In genomic region chr19:14048439-14049153, GRCh38 we compare ENCODE assay signal across 9 cellular contexts. TPM values are rescaled to one million over a fixed set of nuclear protein-coding genes. Genes with fewer than 3 reads are reported as not detected.
DNase-seq lines count a peak whose midpoint lies in the region; ATAC-seq, FAIRE-seq and TF ChIP-seq lines count a peak whose summit lies in the region.
"Had no signal": no experiment of that assay in that cellular context is flagged by ENCODE, and none has a peak within 500 bp of the region (broad histone marks: within the 10 kb centered on the region; RNA-seq: fewer than 3 reads in every experiment).

No MANE protein-coding gene starts in this region.

- ATAC-seq in heart left ventricle (peak in 3 of 4 donors; percentile 59 to 68 (median 66)), GM18520 (IDR thresholded peaks at IDR 0.05; ENCODE audit: unreplicated experiment) (no peak), GM21360 (IDR thresholded peaks at IDR 0.05; ENCODE audit: unreplicated experiment) (no peak)

- H3K27me3 ChIP-seq in heart left ventricle = no peaks in the 10 kb centered on the region

- FAIRE-seq in GM12891 (lab: Jason Lieb, UNC) = peak; percentile 70
- FAIRE-seq: islet of Langerhans had no signal

- no peaks in the 10 kb centered on the region for H3K4me1 ChIP-seq in heart left ventricle

- TF ChIP-seq CTCF in 22Rv1 (IDR thresholded peaks at IDR 0.05) = peak; percentile 98
- TF ChIP-seq CTCF in heart left ventricle (IDR thresholded peaks at IDR 0.05) = peak; percentile 70 to 91 (median 82)

- WGBS in heart left ventricle, 4 donors = 80 to 88% (median 85%) methylated on average over 8 of the region's 8 CpGs

- H3K36me3 ChIP-seq in heart left ventricle = peaks cover 0 to 51% (median 0%) of the 10 kb centered on the region in 9 donors

- intact Hi-C loops in heart left ventricle (cut with DNase I) = loop anchor here in 2 of 10 donors (10.0 kb wide), 2 partner anchors 164 to 454 kb away; no protein-coding TSS in a partner anchor

- no peak overlapping the region for H3K4me3 ChIP-seq in heart left ventricle

- H3K9me3 ChIP-seq in heart left ventricle = peaks cover 0 to 9% (median 0%) of the 10 kb centered on the region in 12 donors

- DNase-seq in GM12891 (ENCODE audit: insufficient read length, low spot score) (peak; percentile 71), RPMI8226 (peak; percentile 73), heart left ventricle (peak in 3 of 5 donors; percentile 31 to 76 (median 42))
- peak; percentile 49 for DNase-seq in activated effector memory CD4-positive, alpha-beta T cell treated with Interleukin-2 at 50 U/mL for 16 hours
- peak; percentile 57 to 71 for DNase-seq in stimulated activated CD4-positive, alpha-beta T cell treated with anti-CD3 and anti-CD28 coated beads, Interleukin-1b, Interleukin-23, amount 100 ng/mL, for 1 hour (ENCODE audit: low read depth in 2 of 2)

- TF ChIP-seq POLR2A in GM12891 (IDR thresholded peaks at IDR 0.05; ENCODE audit: low read depth, low read length) = no peak
- TF ChIP-seq POLR2A in heart left ventricle (IDR thresholded peaks at IDR 0.05) = no peak

- H3K27ac ChIP-seq in 22Rv1 (no peak overlapping the region), heart left ventricle (no peak overlapping the region)

TF ChIP-seq in GM12891, 5 proteins besides CTCF, POLR2A, EP300 and RAD21:
- TF ChIP-seq PAX5 (IDR thresholded peaks at IDR 0.05; ENCODE audit: insufficient read depth, low read length, severe bottlenecking) = no peak
- TF ChIP-seq POU2F2 (IDR thresholded peaks at IDR 0.05; ENCODE audit: low read depth, low read length) = no peak
- no peak for TF ChIP-seq POLR2AphosphoS5 (IDR thresholded peaks at IDR 0.05; ENCODE audit: low read depth, low read length)
- TF ChIP-seq TAF1 (IDR thresholded peaks at IDR 0.05; ENCODE audit: low read depth, low read length) = no peak
- TF ChIP-seq SPI1 (IDR thresholded peaks at IDR 0.05; ENCODE audit: low read depth, low read length) = no peak
TF ChIP-seq in GM12891: peak in this region for 0.

RNA-seq across cellular contexts. Expression of gene PALM3, which starts 13.3 kb away (rescaled TPM):
- polyA plus RNA-seq in GM12891 (2012; ENCODE audit: low read depth, missing spikeins) = not detected
- under 1 TPM in 3 of 9 donors, not detected in 6; 0.14 to 0.60 (median 0.32) TPM for total RNA-seq in heart left ventricle
- under 1 TPM; 0.06 to 0.30 TPM for polyA plus RNA-seq in heart left ventricle

RNA-seq across cellular contexts. Expression of gene IL27RA, which starts 17.0 kb away (rescaled TPM):
- 18.4 TPM for polyA plus RNA-seq in GM12891 (2012; ENCODE audit: low read depth, missing spikeins)
- 1 to 10 TPM; 2.4 to 8.2 (median 4.2) TPM for total RNA-seq in heart left ventricle
- polyA plus RNA-seq in heart left ventricle = 1 to 10 TPM; 3.2 to 5.1 TPM

RNA-seq across cellular contexts. Expression of gene RLN3, which starts 20.6 kb away (rescaled TPM):
- not detected for polyA plus RNA-seq in GM12891 (2012; ENCODE audit: low read depth, missing spikeins)
- total RNA-seq in heart left ventricle = not detected
- polyA plus RNA-seq in heart left ventricle = not detected

RNA-seq across cellular contexts. Expression of gene MISP3, which starts 24.0 kb away (rescaled TPM):
- 0.54 TPM for polyA plus RNA-seq in GM12891 (2012; ENCODE audit: low read depth, missing spikeins)
- total RNA-seq in heart left ventricle = 10 to 100 TPM in 1 of 9 donors, 1 to 10 TPM in 8; 3.5 to 28.7 (median 5.7) TPM
- 10 to 100 TPM in 1 of 2 donors, 1 to 10 TPM in 1; 5.7 to 10.0 TPM for polyA plus RNA-seq in heart left ventricle

RNA-seq across cellular contexts. Expression of gene C19orf67, which starts 37.0 kb away (rescaled TPM):
- 0.06 TPM for polyA plus RNA-seq in GM12891 (2012; ENCODE audit: low read depth, missing spikeins)
- not detected for total RNA-seq in heart left ventricle
- not detected for polyA plus RNA-seq in heart left ventricle

Comparison
In these comparisons a context has a peak if more than half of its experiments do, and no peak if none do; other contexts are left out.
1. ATAC-seq: peak in heart left ventricle (3 of 4); none in GM18520 (single experiment) and GM21360 (single experiment).
2. Peak in every context shown above with its lines, with median percentiles within 50 percentile points of each other: DNase-seq.